Comparison of ENCODE assay signal across 22 cellular contexts in genomic region chr10:26621243-26621888, GRCh38.
A peak's percentile ranks its signal among the peaks of the same experiment; 100 is the strongest.
DNase-seq lines count a peak whose midpoint lies in the region; ATAC-seq, FAIRE-seq and TF ChIP-seq lines count a peak whose summit lies in the region.
"Had no signal": no experiment of that assay in that cellular context is flagged by ENCODE, and none has a peak within 500 bp of the region (broad histone marks: within the 10 kb centered on the region; RNA-seq: fewer than 3 reads in every experiment).

No MANE protein-coding gene starts in this region.

- peaks cover 19% of the 10 kb centered on the region for H3K27me3 Mint-ChIP-seq in CD4-positive, alpha-beta T cell
- H3K27me3 Mint-ChIP-seq in neural progenitor cell (ENCODE audit: insufficient read depth, low read depth) = peaks cover 2% of the 10 kb centered on the region

- H3K27me3 ChIP-seq in CD4-positive, alpha-beta T cell (ENCODE audit: control insufficient read depth, insufficient read depth, low read length) = peaks cover 4% of the 10 kb centered on the region
- no peaks in the 10 kb centered on the region for H3K27me3 ChIP-seq in esophagus (ENCODE audit: control insufficient read depth in 1 of 2, insufficient read depth in 2 of 2, low read length in 2 of 2)
- H3K27me3 ChIP-seq in neural progenitor cell = peaks cover 48% of the 10 kb centered on the region
- no peaks in the 10 kb centered on the region for H3K27me3 ChIP-seq in ascending aorta

- no peaks in the 10 kb centered on the region for H3K79me2 ChIP-seq in neural progenitor cell (ENCODE audit: low read depth)

- WGBS in esophagus, 2 donors = 51 to 52% methylated on average over 7 of the region's 7 CpGs

- FAIRE-seq in GM12892 (lab: Jason Lieb, UNC) = no peak
- FAIRE-seq: GM19239 had no signal

- intact Hi-C loops in CD4-positive, alpha-beta T cell (cut with DNase I, micrococcal nuclease) = loop anchor here in 1 of 2 experiments (10.0 kb wide), 1 partner anchor 693 kb away; no protein-coding TSS in a partner anchor
- intact Hi-C loops in ascending aorta (cut with DNase I) = no loop called here

- no peak overlapping the region for H3K4me2 ChIP-seq in neural progenitor cell

- H3K27ac Mint-ChIP-seq in CD4-positive, alpha-beta T cell = peak overlapping the region; percentile 13
- no peak overlapping the region for H3K27ac Mint-ChIP-seq in neural progenitor cell
- H3K27ac Mint-ChIP-seq: activated B cell treated with CpG ODN at 0.5 μM for 24 hours; activated CD8-positive, alpha-beta T cell treated with anti-CD3 and anti-CD28 coated beads, Interleukin-2, amount 10 ng/mL, durations not matched to agents 7 days and 5 days; H9; IgD-negative memory B cell; nephron; T-helper 1 cell treated with Interleukin-12 subunit alpha and Interleukin-12 subunit beta and Interleukin-4 antibody, amounts not matched to agents 30 μg/mL and 1 μg/mL, for 36 hours had no signal

- peaks cover 13% of the 10 kb centered on the region for H3K4me1 Mint-ChIP-seq in CD4-positive, alpha-beta T cell (ENCODE audit: low read depth)
- no peaks in the 10 kb centered on the region for H3K4me1 Mint-ChIP-seq in neural progenitor cell
- H3K4me1 Mint-ChIP-seq: nephron had no signal

- no peaks in the 10 kb centered on the region for H3K9me3 Mint-ChIP-seq in CD4-positive, alpha-beta T cell
- no peaks in the 10 kb centered on the region for H3K9me3 Mint-ChIP-seq in neural progenitor cell
- H3K9me3 Mint-ChIP-seq: activated B cell treated with CpG ODN at 0.5 μM for 24 hours; H9; IgD-negative memory B cell; nephron; T-helper 1 cell treated with Interleukin-12 subunit alpha and Interleukin-12 subunit beta and Interleukin-4 antibody, amounts not matched to agents 30 μg/mL and 1 μg/mL, for 36 hours had no signal

- H3K4me3 ChIP-seq in HEK293 (ENCODE audit: low read depth, low read length) = no peak overlapping the region
- H3K4me3 ChIP-seq in esophagus (ENCODE audit: low read depth in 1 of 2, low read length in 2 of 2) = peak overlapping the region in 1 of 2 donors; percentile 49
- H3K4me3 ChIP-seq in neural progenitor cell = no peak overlapping the region
- no peak overlapping the region for H3K4me3 ChIP-seq in ascending aorta

- H3K4me3 Mint-ChIP-seq in CD4-positive, alpha-beta T cell = peak overlapping the region; percentile 76
- H3K4me3 Mint-ChIP-seq in neural progenitor cell = peak overlapping the region; percentile 42
- H3K4me3 Mint-ChIP-seq: activated CD8-positive, alpha-beta T cell treated with anti-CD3 and anti-CD28 coated beads, Interleukin-2, amount 10 ng/mL, durations not matched to agents 7 days and 5 days had no signal

- no peaks in the 10 kb centered on the region for H3K9me3 ChIP-seq in CD4-positive, alpha-beta T cell (ENCODE audit: control insufficient read depth, low read length)
- H3K9me3 ChIP-seq in HEK293 (ENCODE audit: control insufficient read depth, insufficient read depth, low read depth, low read length) (no peaks in the 10 kb centered on the region), esophagus (ENCODE audit: control insufficient read depth in 2 of 2, insufficient read depth in 1 of 2, low read depth in 1 of 2, low read length in 1 of 2) (no peaks in the 10 kb centered on the region), neural progenitor cell (ENCODE audit: low read depth) (no peaks in the 10 kb centered on the region), ascending aorta (no peaks in the 10 kb centered on the region)
- H3K9me3 ChIP-seq: psoas muscle, spleen, tibial artery had no signal

- no peak for DNase-seq in CD4-positive, alpha-beta T cell
- no peak for DNase-seq in neural progenitor cell (ENCODE audit: low spot score)
- no peak for DNase-seq in stimulated activated naive CD4-positive, alpha-beta T cell treated with Interleukin-2 at 50 U/mL for 16 hours (lab: John Stamatoyannopoulos, UW)
- no peak for DNase-seq in ascending aorta (ENCODE audit: low spot score in 2 of 2)
- DNase-seq in GM12892 (ENCODE audit: insufficient read length) = no peak
- DNase-seq: activated B cell treated with CpG ODN at 0.5 μM for 24 hours; activated CD8-positive, alpha-beta T cell treated with anti-CD3 and anti-CD28 coated beads, Interleukin-2, amount 10 ng/mL, durations not matched to agents 7 days and 5 days; COR-L47; NCI-H2029 treated with DMSO at 0.1 percent for 48 hours; NCI-H510A; SHP77 had no signal

- H2AFZ ChIP-seq in neural progenitor cell (replicated peaks) = no peak overlapping the region

- no peaks in the 10 kb centered on the region for H4K20me1 ChIP-seq in neural progenitor cell (ENCODE audit: low read depth)

- no peak for TF ChIP-seq CTCF in CD4-positive, alpha-beta T cell (IDR thresholded peaks at IDR 0.05)
- TF ChIP-seq CTCF in HEK293 (tag by site-specific recombination; IDR thresholded peaks at IDR 0.05) (no peak), neural progenitor cell (IDR thresholded peaks at IDR 0.05) (no peak), ascending aorta (IDR thresholded peaks at IDR 0.05) (no peak)

- H3K9ac ChIP-seq in neural progenitor cell = no peak overlapping the region

- POLR2A ChIA-PET in CD4-positive, alpha-beta T cell (lab: Charles Lee) = interaction anchor here (1.0 kb wide), 1 partner anchor 62 kb away, joined by 3 read pairs; no protein-coding TSS in a partner anchor
- POLR2A ChIA-PET in HEK293 (lab: Yijun Ruan, JAX) = no interaction called here

- H3K36me3 ChIP-seq in HEK293 (ENCODE audit: control insufficient read depth in 2 of 2, insufficient read depth in 1 of 2, low read length in 2 of 2) (no peaks in the 10 kb centered on the region), esophagus (ENCODE audit: control insufficient read depth in 2 of 2, insufficient read depth in 2 of 2, low read length in 1 of 2) (no peaks in the 10 kb centered on the region), neural progenitor cell (no peaks in the 10 kb centered on the region), ascending aorta (no peaks in the 10 kb centered on the region)
- H3K36me3 ChIP-seq: spleen, tibial artery had no signal

- no peak for ATAC-seq in CD4-positive, alpha-beta T cell (ENCODE audit: poor library complexity)
- no peak for ATAC-seq in HG03139 (IDR thresholded peaks at IDR 0.05; ENCODE audit: unreplicated experiment)
- ATAC-seq: psoas muscle had no signal

- H3K27ac ChIP-seq in CD4-positive, alpha-beta T cell (ENCODE audit: low read depth, low read length) = no peak overlapping the region
- H3K27ac ChIP-seq in HEK293 (ENCODE audit: extremely low read depth, low read depth, low read length) (no peak overlapping the region), esophagus (ENCODE audit: low read depth in 2 of 2, low read length in 1 of 2) (peak overlapping the region; percentile 82 to 95), neural progenitor cell (no peak overlapping the region), ascending aorta (no peak overlapping the region)
- H3K27ac ChIP-seq: psoas muscle, tibial artery had no signal

- no peak for TF ChIP-seq POLR2A in GM12892 (IDR thresholded peaks at IDR 0.05; ENCODE audit: low read depth, low read length)

- CTCF ChIA-PET in CD4-positive, alpha-beta T cell (lab: Charles Lee) = no interaction called here
- CTCF ChIA-PET in HEK293 (lab: Yijun Ruan, JAX) = interaction anchor here (0.6 to 0.8 kb wide), 3 partner anchors 201 to 434 kb away, joined by 3 to 5 read pairs (median 3); no protein-coding TSS in a partner anchor

- no peaks in the 10 kb centered on the region for H3K36me3 Mint-ChIP-seq in CD4-positive, alpha-beta T cell (ENCODE audit: low read depth)
- H3K36me3 Mint-ChIP-seq in neural progenitor cell = no peaks in the 10 kb centered on the region
- H3K36me3 Mint-ChIP-seq: IgD-negative memory B cell had no signal

- no peaks in the 10 kb centered on the region for H3K4me1 ChIP-seq in HEK293 (ENCODE audit: control insufficient read depth, insufficient read depth, low read length)
- no peaks in the 10 kb centered on the region for H3K4me1 ChIP-seq in esophagus (ENCODE audit: control insufficient read depth in 2 of 2, insufficient read depth in 2 of 2, low read length in 1 of 2)
- H3K4me1 ChIP-seq in neural progenitor cell = no peaks in the 10 kb centered on the region
- no peaks in the 10 kb centered on the region for H3K4me1 ChIP-seq in ascending aorta
- H3K4me1 ChIP-seq: psoas muscle had no signal

- no peaks in the 10 kb centered on the region for H3F3A ChIP-seq in neural progenitor cell (ENCODE audit: low read depth)

TF ChIP-seq in HEK293, 187 proteins besides CTCF, POLR2A, EP300 and RAD21:
- TF ChIP-seq ZNF585B (tag by site-specific recombination; IDR thresholded peaks at IDR 0.05) (no peak), KLF10 (tag by site-specific recombination; IDR thresholded peaks at IDR 0.05) (no peak), ZNF501 (tag by site-specific recombination; IDR thresholded peaks at IDR 0.05) (no peak), ZBTB8A (tag by site-specific recombination; IDR thresholded peaks at IDR 0.05) (no peak), ZNF16 (tag by site-specific recombination; IDR thresholded peaks at IDR 0.05; ENCODE audit: low read depth) (no peak), SCRT2 (tag by site-specific recombination; IDR thresholded peaks at IDR 0.05) (peak; percentile 72), ZNF660 (tag by site-specific recombination; IDR thresholded peaks at IDR 0.05) (no peak), ZNF2 (tag by site-specific recombination; IDR thresholded peaks at IDR 0.05) (no peak)

Comparison
In these comparisons a context has a peak if more than half of its experiments do, and no peak if none do; other contexts are left out.
1. H3K27ac ChIP-seq: peak in esophagus (2 of 2); none in CD4-positive, alpha-beta T cell (single experiment), HEK293 (single experiment), neural progenitor cell (single experiment) and ascending aorta (0 of 2).